Comparison of ENCODE assay signal across 9 cellular contexts in the genomic region with DNA sequence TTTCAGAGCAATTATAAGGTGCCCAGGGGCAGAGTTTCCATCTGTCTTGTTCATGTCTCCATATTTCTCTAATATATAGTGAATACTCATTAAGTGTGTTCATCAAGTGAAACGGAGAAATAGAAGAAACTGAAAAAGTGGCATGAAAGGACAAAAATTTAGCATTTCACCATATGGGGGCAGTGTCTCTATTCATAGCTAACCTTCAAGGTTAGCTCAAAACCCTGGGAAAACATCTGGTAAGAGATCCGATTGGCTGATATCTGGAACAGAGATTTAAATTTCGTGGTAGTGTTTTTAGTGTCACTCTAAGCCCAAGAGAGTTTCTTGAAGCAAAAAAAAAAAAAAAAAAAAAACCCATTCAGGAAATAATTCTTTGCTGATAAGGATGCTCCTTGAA.
DNase-seq lines count a peak whose midpoint lies in the region; ATAC-seq and TF ChIP-seq lines count a peak whose summit lies in the region.
"Had no signal": no experiment of that assay in that cellular context is flagged by ENCODE, and none has a peak within 500 bp of the region (broad histone marks: within the 10 kb centered on the region; RNA-seq: fewer than 3 reads in every experiment).

No MANE protein-coding gene starts in this region.

- H3K4me3 Mint-ChIP-seq in CD14-positive monocyte (no peak overlapping the region), T-cell (peak overlapping the region; percentile 50 to 70 (median 69))

- POLR2A ChIA-PET in T-cell (lab: Charles Lee) = interaction anchor here in 1 of 2 donors (0.7 kb wide), 1 partner anchor 956 kb away, joined by 17 read pairs; no protein-coding TSS in a partner anchor

- H3K27me3 Mint-ChIP-seq in CD14-positive monocyte (ENCODE audit: low read depth in 3 of 3) = peaks cover 0 to 13% (median 5%) of the 10 kb centered on the region in 3 donors
- no peaks in the 10 kb centered on the region for H3K27me3 Mint-ChIP-seq in T-cell

- DNase-seq in CD14-positive monocyte (ENCODE audit: low spot score) (no peak), GM20000 (ENCODE audit: low spot score) (peak; percentile 34), T-cell (no peak), glomerular visceral epithelial cell (ENCODE audit: extremely low spot score) (peak; percentile 9), NCI-H1092 treated with DMSO at 0.1 percent for 48 hours (lab: John Stamatoyannopoulos, UW) (no peak)
- DNase-seq in stimulated activated naive CD4-positive, alpha-beta T cell treated with Interleukin-2 at 50 U/mL for 16 hours (lab: John Stamatoyannopoulos, UW) = no peak
- DNase-seq: NCI-H226 had no signal

- intact Hi-C loops in CD14-positive monocyte (cut with micrococcal nuclease) = no loop called here

- ATAC-seq in T-cell (replicated peaks in 1 of 4) (peak in 1 of 4 experiments; percentile 47), GM21619 (IDR thresholded peaks at IDR 0.05; ENCODE audit: unreplicated experiment) (no peak), HG03139 (IDR thresholded peaks at IDR 0.05; ENCODE audit: unreplicated experiment) (no peak)

- H3K4me1 Mint-ChIP-seq in CD14-positive monocyte (peaks cover 19% of the 10 kb centered on the region), T-cell (peaks cover 0 to 20% (median 14%) of the 10 kb centered on the region in 3 donors)

- no peaks in the 10 kb centered on the region for H3K9me3 Mint-ChIP-seq in CD14-positive monocyte
- no peaks in the 10 kb centered on the region for H3K9me3 Mint-ChIP-seq in T-cell

- TF ChIP-seq CTCF in CD14-positive monocyte (IDR thresholded peaks at IDR 0.05) (peak; percentile 30), GM20000 (IDR thresholded peaks at IDR 0.05; ENCODE audit: extremely low read depth, missing control alignments) (no peak)

- H3K27ac Mint-ChIP-seq in CD14-positive monocyte (no peak overlapping the region), T-cell (peak overlapping the region; percentile 58 to 59)

- CTCF ChIA-PET in T-cell (lab: Charles Lee) = interaction anchor here (0.5 to 1.1 kb wide), 15 partner anchors 20 to 811 kb away, joined by 3 to 15 read pairs (median 7); partner anchors contain the start of gene DAD1 (in 1 of the 2)

- H3K36me3 Mint-ChIP-seq in CD14-positive monocyte (no peaks in the 10 kb centered on the region), T-cell (no peaks in the 10 kb centered on the region)

Comparison
In these comparisons a context has a peak if more than half of its experiments do, and no peak if none do; other contexts are left out.
1. DNase-seq: peak in GM20000 (single experiment) and glomerular visceral epithelial cell (single experiment); none in CD14-positive monocyte (single experiment), T-cell (0 of 34), stimulated activated naive CD4-positive, alpha-beta T cell treated with Interleukin-2 at 50 U/mL for 16 hours (single experiment) and NCI-H1092 treated with DMSO at 0.1 percent for 48 hours (single experiment).
2. H3K27ac Mint-ChIP-seq: peak in T-cell (2 of 2); none in CD14-positive monocyte (0 of 7).
3. H3K4me3 Mint-ChIP-seq: peak in T-cell (3 of 3); none in CD14-positive monocyte (0 of 2).